ENCODE assay signal across 8 cellular contexts in the genomic region with DNA sequence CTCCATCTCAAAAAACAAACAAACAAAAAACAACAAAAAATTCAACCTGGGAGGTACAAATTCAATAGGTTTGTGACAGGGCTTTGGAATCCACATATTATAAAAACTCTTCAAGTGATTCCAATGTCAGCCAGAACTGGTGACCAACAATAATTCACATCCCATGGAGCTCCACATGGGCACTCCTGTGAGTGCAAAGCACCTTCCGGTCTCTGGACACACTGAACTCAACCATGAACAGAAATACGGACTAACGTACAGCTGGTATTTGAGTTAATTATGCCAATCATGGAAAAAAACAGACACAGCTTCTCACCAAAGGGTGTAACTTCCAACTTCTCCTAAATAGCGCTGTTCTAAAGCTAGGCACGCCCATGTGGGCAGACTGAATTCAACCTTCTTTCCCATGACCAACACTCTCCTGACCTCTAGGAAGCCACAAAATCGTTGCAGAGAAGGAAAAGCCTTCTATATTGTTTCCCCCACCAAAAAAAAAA.
DNase-seq lines count a peak whose midpoint lies in the region; ATAC-seq and TF ChIP-seq lines count a peak whose summit lies in the region.
"Not testable (repeated sequence)": the region's sequence is repeated elsewhere in the genome, so short reads cannot be mapped to it uniquely, and the experiment has no call there.

No MANE protein-coding gene starts in this region.

- intact Hi-C loops in CD4-positive, alpha-beta memory T cell (cut with micrococcal nuclease); adrenal gland (cut with DNase I): not testable (repeated sequence)

- H3K27me3 Mint-ChIP-seq in CD4-positive, alpha-beta memory T cell; stimulated activated naive CD8-positive, alpha-beta T cell treated with anti-CD3 and anti-CD28 coated beads, Interleukin-15, amount 100 ng/mL, for 72 hours: not testable (repeated sequence)

- H3K4me1 ChIP-seq in CD4-positive, alpha-beta memory T cell (ENCODE audit: insufficient read depth, low read length); adrenal gland (replicated peaks in 1 of 2); muscle layer of colon (ENCODE audit: insufficient read depth, low read length): not testable (repeated sequence)

- H3K9me3 Mint-ChIP-seq in CD4-positive, alpha-beta memory T cell; stimulated activated naive CD8-positive, alpha-beta T cell treated with anti-CD3 and anti-CD28 coated beads, Interleukin-15, amount 100 ng/mL, for 72 hours: not testable (repeated sequence)

- not testable (repeated sequence) for H3K27me3 ChIP-seq in CD4-positive, alpha-beta memory T cell (ENCODE audit: insufficient read depth, low read length); adrenal gland; muscle layer of colon (ENCODE audit: control insufficient read depth in 1 of 2, insufficient read depth in 2 of 2, low read length in 2 of 2)

- peak overlapping the region; percentile 81 to 94 (median 89) for H3K27ac Mint-ChIP-seq in CD4-positive, alpha-beta memory T cell
- peak overlapping the region; percentile 95 to 99 for H3K27ac Mint-ChIP-seq in stimulated activated naive CD8-positive, alpha-beta T cell treated with anti-CD3 and anti-CD28 coated beads, Interleukin-15, amount 100 ng/mL, for 72 hours

- not testable (repeated sequence) for H3K4me1 Mint-ChIP-seq in CD4-positive, alpha-beta memory T cell; stimulated activated naive CD8-positive, alpha-beta T cell treated with anti-CD3 and anti-CD28 coated beads, Interleukin-15, amount 100 ng/mL, for 72 hours

- not testable (repeated sequence) for TF ChIP-seq POLR2A in adrenal gland (IDR thresholded peaks at IDR 0.05)

- not testable (repeated sequence) for H3K9me3 ChIP-seq in CD4-positive, alpha-beta memory T cell (ENCODE audit: control insufficient read depth in 1 of 2, low read length in 2 of 2); adrenal gland (replicated peaks in 1 of 3); muscle layer of colon (ENCODE audit: low read length)

- H3K4me3 Mint-ChIP-seq in CD4-positive, alpha-beta memory T cell = peak overlapping the region; percentile 88 to 96 (median 93)
- peak overlapping the region; percentile 92 to 98 for H3K4me3 Mint-ChIP-seq in stimulated activated naive CD8-positive, alpha-beta T cell treated with anti-CD3 and anti-CD28 coated beads, Interleukin-15, amount 100 ng/mL, for 72 hours

- CTCF ChIA-PET in CD4-positive, alpha-beta memory T cell (lab: Charles Lee; ENCODE audit: partially characterized antibody); RWPE1 (lab: Yijun Ruan, JAX): not testable (repeated sequence)

- TF ChIP-seq CTCF in RWPE1 (conservative IDR thresholded peaks at IDR 0.05; ENCODE audit: low read depth); adrenal gland (IDR thresholded peaks at IDR 0.05); fibroblast of villous mesenchyme (IDR thresholded peaks at IDR 0.05; ENCODE audit: insufficient read depth, low read depth, low read length): not testable (repeated sequence)

- POLR2A ChIA-PET in CD4-positive, alpha-beta memory T cell (lab: Charles Lee; ENCODE audit: partially characterized antibody) = interaction anchor here (1.4 to 1.5 kb wide), 4 partner anchors 61 to 78 kb away, joined by 3 to 13 read pairs (median 7); no protein-coding TSS in a partner anchor
- POLR2A ChIA-PET in RWPE1 (lab: Yijun Ruan, JAX; ENCODE audit: low non-redundant PET) = interaction anchor here (0.8 kb wide), 1 partner anchor 921 kb away, joined by 6 read pairs; no protein-coding TSS in a partner anchor

- not testable (repeated sequence) for H3K36me3 ChIP-seq in CD4-positive, alpha-beta memory T cell (ENCODE audit: insufficient read depth, low read length); adrenal gland (replicated peaks in 1 of 2); muscle layer of colon (ENCODE audit: insufficient read depth, low read length)

- H3K9ac ChIP-seq in muscle layer of colon (ENCODE audit: low read length) = not testable (repeated sequence)

- not testable (repeated sequence) for DNase-seq in CD4-positive, alpha-beta memory T cell; RWPE1 (ENCODE audit: low spot score); adrenal gland; fibroblast of villous mesenchyme (ENCODE audit: low read depth); stimulated activated naive CD8-positive, alpha-beta T cell treated with anti-CD3 and anti-CD28 coated beads, Interleukin-15, amount 100 ng/mL, for 72 hours

- H3K4me3 ChIP-seq in CD4-positive, alpha-beta memory T cell (ENCODE audit: low read length in 2 of 2) = peak overlapping the region in 1 of 2 donors; percentile 60
- peak overlapping the region in 2 of 4 donors; percentile 42 to 57 for H3K4me3 ChIP-seq in adrenal gland
- peak overlapping the region; percentile 70 for H3K4me3 ChIP-seq in fibroblast of villous mesenchyme (ENCODE audit: low read depth, low read length)
- H3K4me3 ChIP-seq in muscle layer of colon (ENCODE audit: low read depth in 1 of 2, low read length in 2 of 2) = peak overlapping the region in 1 of 2 donors; percentile 50

- peak overlapping the region; percentile 73 for H3K27ac ChIP-seq in CD4-positive, alpha-beta memory T cell (ENCODE audit: low read depth, low read length)
- peak overlapping the region; percentile 97 for H3K27ac ChIP-seq in RWPE1
- H3K27ac ChIP-seq in adrenal gland = peak overlapping the region in 3 of 5 donors; percentile 74 to 98 (median 97)
- peak overlapping the region; percentile 82 for H3K27ac ChIP-seq in muscle layer of colon (ENCODE audit: low read depth, low read length)

- H3K36me3 Mint-ChIP-seq in CD4-positive, alpha-beta memory T cell = not testable (repeated sequence)

- peak; percentile 22 for ATAC-seq in GM21423 (IDR thresholded peaks at IDR 0.05; ENCODE audit: unreplicated experiment)
- ATAC-seq in HG03095 (IDR thresholded peaks at IDR 0.05; ENCODE audit: unreplicated experiment) = peak; percentile 19
- ATAC-seq in stimulated activated naive CD8-positive, alpha-beta T cell treated with anti-CD3 and anti-CD28 coated beads, Interleukin-15, amount 100 ng/mL, for 72 hours = peak; percentile 62

- WGBS in adrenal gland, 4 donors = 0 to 14% (median 0%) methylated on average over 2 to 4 of the region's 6 CpGs; no CpG with 5 or more reads in 1 of the 4 donors
